Comparison of ENCODE assay signal across 2 cellular contexts in genomic region chr17:68710976-68711375, GRCh38.
TF ChIP-seq lines count a peak whose summit lies in the region.

No MANE protein-coding gene starts in this region.

TF ChIP-seq in SK-N-SH, 30 proteins besides CTCF, POLR2A, EP300 and RAD21:
- TF ChIP-seq TAF1 (IDR thresholded peaks at IDR 0.05; ENCODE audit: borderline replicate concordance, low read depth, low read length), result no peak
- no peak for TF ChIP-seq TCF12 (IDR thresholded peaks at IDR 0.05)
- no peak for TF ChIP-seq MXI1 (IDR thresholded peaks at IDR 0.05; ENCODE audit: low read depth, low read length)
- no peak for TF ChIP-seq NFIC (IDR thresholded peaks at IDR 0.05; ENCODE audit: borderline replicate concordance)
- no peak for TF ChIP-seq FOSL2 (IDR thresholded peaks at IDR 0.05; ENCODE audit: borderline replicate concordance, low read depth)
- TF ChIP-seq FOXM1 (IDR thresholded peaks at IDR 0.05; ENCODE audit: low read depth), result no peak
- no peak for TF ChIP-seq GABPA (IDR thresholded peaks at IDR 0.05; ENCODE audit: low read depth)
- no peak for TF ChIP-seq CHD2 (IDR thresholded peaks at IDR 0.05; ENCODE audit: low read length, partially characterized antibody)
- TF ChIP-seq IRF3 (IDR thresholded peaks at IDR 0.05; ENCODE audit: low read depth, low read length), result no peak
- no peak for TF ChIP-seq REST (IDR thresholded peaks at IDR 0.05; ENCODE audit: low read depth, low read length)
- TF ChIP-seq PBX3 (IDR thresholded peaks at IDR 0.05), result no peak
- no peak for TF ChIP-seq ELF1 (IDR thresholded peaks at IDR 0.05)

TF ChIP-seq in SK-N-SH treated with all-trans-retinoic acid at 6 μM for 48 hours, 23 proteins besides CTCF, POLR2A, EP300 and RAD21:
- TF ChIP-seq ZNF70 (CRISPR knock-in tag; IDR thresholded peaks at IDR 0.05) (no peak), POU6F1 (CRISPR knock-in tag; IDR thresholded peaks at IDR 0.05; ENCODE audit: borderline replicate concordance, low read depth) (no peak), TCF4 (CRISPR knock-in tag; IDR thresholded peaks at IDR 0.05; ENCODE audit: borderline replicate concordance) (no peak), ZNF565 (CRISPR knock-in tag; conservative IDR thresholded peaks at IDR 0.05; ENCODE audit: low read depth) (no peak), CSRNP3 (CRISPR knock-in tag; IDR thresholded peaks at IDR 0.05) (no peak), BACH2 (CRISPR knock-in tag; IDR thresholded peaks at IDR 0.05; ENCODE audit: borderline replicate concordance) (no peak), ZC3H10 (CRISPR knock-in tag; IDR thresholded peaks at IDR 0.05) (no peak)
